Comparison of ENCODE assay signal across 1 cellular context in the genomic region with DNA sequence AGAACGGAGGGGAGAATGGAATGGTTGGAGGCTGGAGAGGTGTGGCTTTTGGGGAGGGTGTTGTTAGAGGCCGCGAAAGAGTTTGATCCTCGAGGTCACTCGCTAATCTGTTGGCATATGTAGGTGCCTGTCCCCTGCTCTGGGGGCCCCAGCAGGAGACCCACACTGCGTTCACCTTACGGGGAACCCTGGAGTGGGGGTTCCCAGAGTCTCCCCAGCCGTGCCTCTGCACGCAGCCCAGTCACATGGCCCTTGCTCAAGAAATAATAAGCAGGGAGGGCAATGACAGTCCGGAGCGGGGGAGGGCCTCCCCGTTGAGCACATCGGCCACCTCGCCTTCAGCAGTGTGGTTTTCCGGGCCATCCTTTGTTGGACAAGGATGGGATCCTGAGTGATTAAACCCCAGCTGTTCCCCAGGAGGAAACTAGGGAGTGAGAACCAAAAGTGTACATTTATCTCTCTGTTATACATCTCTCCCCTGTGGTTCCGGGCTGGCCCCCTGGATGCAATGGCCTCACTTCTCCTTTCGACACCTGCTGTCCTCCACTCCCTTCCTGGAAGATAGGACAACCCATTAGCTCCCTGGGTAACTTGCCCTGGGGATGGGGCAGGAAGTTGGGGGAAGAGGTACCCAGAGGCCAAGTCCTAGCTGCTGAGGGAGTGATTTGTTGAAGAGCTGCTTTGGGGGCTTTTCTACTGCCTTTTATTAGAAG.
A peak's percentile ranks its signal among the peaks of the same experiment; 100 is the strongest.
TF ChIP-seq lines count a peak whose summit lies in the region.

No MANE protein-coding gene starts in this region.

TF ChIP-seq in H1, 55 proteins besides CTCF, POLR2A, EP300 and RAD21:
- TF ChIP-seq SIN3A (conservative IDR thresholded peaks at IDR 0.05 in 1 of 2, IDR thresholded peaks at IDR 0.05 in 1 of 2; ENCODE audit: low read depth in 1 of 2, low read length in 2 of 2) = peak in 1 of 2 experiments; percentile 58; a peak in 1 of 4 replicates
- TF ChIP-seq PHF8 (conservative IDR thresholded peaks at IDR 0.05; ENCODE audit: low read depth, low read length) = 0 out of 2 replicates have a peak, but pooled peaks have one; percentile 16
- TF ChIP-seq CTBP2 (IDR thresholded peaks at IDR 0.05; ENCODE audit: borderline replicate concordance, insufficient read depth, insufficient read length, low read length) = peak; percentile 74
- TF ChIP-seq CBX5 (IDR thresholded peaks at IDR 0.05; ENCODE audit: low read depth, low read length) = no peak
- TF ChIP-seq EZH2 (IDR thresholded peaks at IDR 0.05; ENCODE audit: low read depth, low read length, severe bottlenecking) = no peak
